ENCODE assay signal across 32 cellular contexts in genomic region chr6:135304883-135305282, GRCh38.
"Had no signal": no experiment of that assay in that cellular context is flagged by ENCODE, and none has a peak within 500 bp of the region (broad histone marks: within the 10 kb centered on the region; RNA-seq: fewer than 3 reads in every experiment).

No MANE protein-coding gene starts in this region.

- H3K36me3 ChIP-seq: adrenal gland, breast epithelium, cardiac muscle cell had no signal

- DNase-seq: activated effector memory CD4-positive, alpha-beta T cell treated with anti-CD3 and anti-CD28 coated beads, Interleukin-2, amount 50 U/mL, for 16 hours; activated effector memory CD4-positive, alpha-beta T cell treated with Interleukin-2 at 50 U/mL for 16 hours; activated gamma-delta T cell; activated gamma-delta T cell treated with Interleukin-2 at 50 U/mL for 16 hours; activated naive CD4-positive, alpha-beta T cell; activated naive CD4-positive, alpha-beta T cell treated with anti-CD3 and anti-CD28 coated beads for 36 hours; activated naive CD4-positive, alpha-beta T cell treated with anti-CD3 and anti-CD28 coated beads, Interleukin-2, amount 10 ng/mL, durations not matched to agents 7 days and 5 days; activated naive CD4-positive, alpha-beta T cell treated with anti-CD3 and anti-CD28 coated beads, Interleukin-2, amount 50 U/mL, for 16 hours; activated naive CD4-positive, alpha-beta T cell treated with Interleukin-2 at 50 U/mL for 16 hours; activated naive CD8-positive, alpha-beta T cell treated with anti-CD3 and anti-CD28 coated beads for 36 hours; activated naive CD8-positive, alpha-beta T cell treated with anti-CD3 and anti-CD28 coated beads, Interleukin-2, amount 10 ng/mL, durations not matched to agents 7 days and 5 days; activated naive CD8-positive, alpha-beta T cell treated with anti-CD3 and anti-CD28 coated beads, Interleukin-2, amount 50 U/mL, for 24 hours; activated T-cell treated with anti-CD3 and anti-CD28 coated beads, Interleukin-2, amount 50 U/mL, for 4 hours; activated T-cell treated with anti-CD3 and anti-CD28 coated beads, Interleukin-2, amount 50 U/mL, for 48 hours; activated T-cell treated with anti-CD3 and anti-CD28 coated beads, Interleukin-2, amount 50 U/mL, for 72 hours; adrenal gland; amniotic stem cell; amygdala; anterior cingulate cortex; aorta; body of pancreas; brain microvascular endothelial cell; caudate nucleus; central memory CD4-positive, alpha-beta T cell; cerebellar nuclear complex had no signal

- H3K4me1 ChIP-seq: adrenal gland, ascending aorta, body of pancreas, breast epithelium had no signal

- H3K9me3 ChIP-seq: adrenal gland, ascending aorta, body of pancreas, breast epithelium had no signal

- FAIRE-seq: astrocyte, bronchial epithelial cell had no signal

- ATAC-seq: activated naive CD4-positive, alpha-beta T cell treated with anti-CD3 and anti-CD28 coated beads, Interleukin-2, amount 50 U/mL, for 72 hours; activated naive CD8-positive, alpha-beta T cell treated with anti-CD3 and anti-CD28 coated beads, Interleukin-2, amount 50 U/mL, for 24 hours; activated T-cell treated with anti-CD3 and anti-CD28 coated beads, Interleukin-2, amount 50 U/mL, for 4 hours; activated T-cell treated with anti-CD3 and anti-CD28 coated beads, Interleukin-2, amount 50 U/mL, for 72 hours; activated T-helper 17 cell treated with anti-CD3 and anti-CD28 coated beads, Interleukin-2, amount 50 U/mL, for 72 hours; body of pancreas had no signal

- H3K27ac ChIP-seq: adrenal gland, ascending aorta, body of pancreas, brain microvascular endothelial cell, breast epithelium, cardiac muscle cell had no signal

- H3K27me3 ChIP-seq: adrenal gland, ascending aorta, body of pancreas, brain microvascular endothelial cell, breast epithelium, cardiac muscle cell had no signal

- H3K4me3 ChIP-seq: adrenal gland, ascending aorta, body of pancreas, breast epithelium, cardiac muscle cell had no signal
